Comparison of ENCODE assay signal across 1 cellular context in genomic region chr15:68820205-68820588, GRCh38.
TF ChIP-seq lines count a peak whose summit lies in the region.

No MANE protein-coding gene starts in this region.

TF ChIP-seq in HepG2, 621 proteins besides CTCF, POLR2A, EP300 and RAD21 (continued from another document and continues in another):
- TF ChIP-seq BCLAF1 (IDR thresholded peaks at IDR 0.05) (no peak), ZNF510 (CRISPR knock-in tag; IDR thresholded peaks at IDR 0.05; ENCODE audit: low read depth) (no peak), ZBTB21 (CRISPR knock-in tag; IDR thresholded peaks at IDR 0.05) (no peak), CCDC6 (CRISPR knock-in tag; IDR thresholded peaks at IDR 0.05) (0 out of 2 replicates have a peak, but pooled peaks have one; percentile 8), ZNF101 (CRISPR knock-in tag; IDR thresholded peaks at IDR 0.05; ENCODE audit: borderline replicate concordance, low read depth) (no peak), ZNF891 (CRISPR knock-in tag; IDR thresholded peaks at IDR 0.05) (peak; percentile 9; the same call in 1 of the 2 replicates), ATF7-NPFF (CRISPR knock-in tag; IDR thresholded peaks at IDR 0.05; ENCODE audit: low read depth) (no peak), JARID2 (CRISPR knock-in tag; IDR thresholded peaks at IDR 0.05; ENCODE audit: insufficient replicate concordance) (no peak), HINFP (CRISPR knock-in tag; IDR thresholded peaks at IDR 0.05; ENCODE audit: low read depth) (no peak), ZNF737 (CRISPR knock-in tag; IDR thresholded peaks at IDR 0.05; ENCODE audit: borderline replicate concordance) (no peak), MYC (CRISPR knock-in tag; IDR thresholded peaks at IDR 0.05; ENCODE audit: borderline replicate concordance) (peak; percentile 41; the same call in 1 of the 2 replicates), ZFP91 (CRISPR knock-in tag; IDR thresholded peaks at IDR 0.05; ENCODE audit: borderline replicate concordance) (no peak), CSRNP1 (CRISPR knock-in tag; IDR thresholded peaks at IDR 0.05) (no peak), ISX (CRISPR knock-in tag; conservative IDR thresholded peaks at IDR 0.05) (no peak), DMAP1 (CRISPR knock-in tag; IDR thresholded peaks at IDR 0.05) (0 out of 2 replicates have a peak, but pooled peaks have one; percentile 3), ZBTB3 (CRISPR knock-in tag; IDR thresholded peaks at IDR 0.05; ENCODE audit: borderline replicate concordance, low read depth) (no peak), ZNF564 (CRISPR knock-in tag; IDR thresholded peaks at IDR 0.05) (0 out of 2 replicates have a peak, but pooled peaks have one; percentile 8), AKAP8 (CRISPR knock-in tag; IDR thresholded peaks at IDR 0.05) (no peak), ZNF878 (CRISPR knock-in tag; IDR thresholded peaks at IDR 0.05) (no peak), RCOR2 (CRISPR knock-in tag; IDR thresholded peaks at IDR 0.05) (no peak), JUND (CRISPR knock-in tag; IDR thresholded peaks at IDR 0.05) (no peak), NR2F2 (IDR thresholded peaks at IDR 0.05; ENCODE audit: borderline replicate concordance, low read depth) (no peak), CHD2 (IDR thresholded peaks at IDR 0.05; ENCODE audit: low read depth, low read length) (no peak), ZNF556 (CRISPR knock-in tag; IDR thresholded peaks at IDR 0.05; ENCODE audit: borderline replicate concordance) (peak; percentile 1; the same call in 1 of the 2 replicates), LCORL (IDR thresholded peaks at IDR 0.05) (no peak), LCORL (CRISPR knock-in tag; IDR thresholded peaks at IDR 0.05) (no peak), ZNF773 (CRISPR knock-in tag; IDR thresholded peaks at IDR 0.05; ENCODE audit: borderline replicate concordance) (0 out of 2 replicates have a peak, but pooled peaks have one; percentile 41), ZNF337 (CRISPR knock-in tag; IDR thresholded peaks at IDR 0.05; ENCODE audit: borderline replicate concordance, low read depth) (no peak), MEF2D (CRISPR knock-in tag; IDR thresholded peaks at IDR 0.05) (no peak), BCL6 (CRISPR knock-in tag; IDR thresholded peaks at IDR 0.05) (no peak), ZBTB7A (CRISPR knock-in tag; IDR thresholded peaks at IDR 0.05) (no peak), ARNTL (CRISPR knock-in tag; IDR thresholded peaks at IDR 0.05) (no peak), RBM39 (IDR thresholded peaks at IDR 0.05; ENCODE audit: low read depth, low read length, poor library complexity, severe bottlenecking) (peak; percentile 71), ZNF776 (CRISPR knock-in tag; IDR thresholded peaks at IDR 0.05) (no peak), THAP7 (CRISPR knock-in tag; IDR thresholded peaks at IDR 0.05) (no peak), PAWR (CRISPR knock-in tag; IDR thresholded peaks at IDR 0.05; ENCODE audit: borderline replicate concordance) (no peak), GTF3A (CRISPR knock-in tag; conservative IDR thresholded peaks at IDR 0.05) (no peak)
- TF ChIP-seq, protein P1, sequence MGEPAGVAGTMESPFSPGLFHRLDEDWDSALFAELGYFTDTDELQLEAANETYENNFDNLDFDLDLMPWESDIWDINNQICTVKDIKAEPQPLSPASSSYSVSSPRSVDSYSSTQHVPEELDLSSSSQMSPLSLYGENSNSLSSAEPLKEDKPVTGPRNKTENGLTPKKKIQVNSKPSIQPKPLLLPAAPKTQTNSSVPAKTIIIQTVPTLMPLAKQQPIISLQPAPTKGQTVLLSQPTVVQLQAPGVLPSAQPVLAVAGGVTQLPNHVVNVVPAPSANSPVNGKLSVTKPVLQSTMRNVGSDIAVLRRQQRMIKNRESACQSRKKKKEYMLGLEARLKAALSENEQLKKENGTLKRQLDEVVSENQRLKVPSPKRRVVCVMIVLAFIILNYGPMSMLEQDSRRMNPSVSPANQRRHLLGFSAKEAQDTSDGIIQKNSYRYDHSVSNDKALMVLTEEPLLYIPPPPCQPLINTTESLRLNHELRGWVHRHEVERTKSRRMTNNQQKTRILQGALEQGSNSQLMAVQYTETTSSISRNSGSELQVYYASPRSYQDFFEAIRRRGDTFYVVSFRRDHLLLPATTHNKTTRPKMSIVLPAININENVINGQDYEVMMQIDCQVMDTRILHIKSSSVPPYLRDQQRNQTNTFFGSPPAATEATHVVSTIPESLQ (CRISPR knock-in tag; conservative IDR thresholded peaks at IDR 0.05) = no peak
- TF ChIP-seq, protein P2, sequence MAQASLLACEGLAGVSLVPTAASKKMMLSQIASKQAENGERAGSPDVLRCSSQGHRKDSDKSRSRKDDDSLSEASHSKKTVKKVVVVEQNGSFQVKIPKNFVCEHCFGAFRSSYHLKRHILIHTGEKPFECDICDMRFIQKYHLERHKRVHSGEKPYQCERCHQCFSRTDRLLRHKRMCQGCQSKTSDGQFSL (CRISPR knock-in tag; IDR thresholded peaks at IDR 0.05) = peak; percentile 33; the same call in 1 of the 2 replicates
- TF ChIP-seq, protein P3, sequence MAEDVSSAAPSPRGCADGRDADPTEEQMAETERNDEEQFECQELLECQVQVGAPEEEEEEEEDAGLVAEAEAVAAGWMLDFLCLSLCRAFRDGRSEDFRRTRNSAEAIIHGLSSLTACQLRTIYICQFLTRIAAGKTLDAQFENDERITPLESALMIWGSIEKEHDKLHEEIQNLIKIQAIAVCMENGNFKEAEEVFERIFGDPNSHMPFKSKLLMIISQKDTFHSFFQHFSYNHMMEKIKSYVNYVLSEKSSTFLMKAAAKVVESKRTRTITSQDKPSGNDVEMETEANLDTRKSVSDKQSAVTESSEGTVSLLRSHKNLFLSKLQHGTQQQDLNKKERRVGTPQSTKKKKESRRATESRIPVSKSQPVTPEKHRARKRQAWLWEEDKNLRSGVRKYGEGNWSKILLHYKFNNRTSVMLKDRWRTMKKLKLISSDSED (CRISPR knock-in tag; IDR thresholded peaks at IDR 0.05) = no peak
- TF ChIP-seq, protein P4, sequence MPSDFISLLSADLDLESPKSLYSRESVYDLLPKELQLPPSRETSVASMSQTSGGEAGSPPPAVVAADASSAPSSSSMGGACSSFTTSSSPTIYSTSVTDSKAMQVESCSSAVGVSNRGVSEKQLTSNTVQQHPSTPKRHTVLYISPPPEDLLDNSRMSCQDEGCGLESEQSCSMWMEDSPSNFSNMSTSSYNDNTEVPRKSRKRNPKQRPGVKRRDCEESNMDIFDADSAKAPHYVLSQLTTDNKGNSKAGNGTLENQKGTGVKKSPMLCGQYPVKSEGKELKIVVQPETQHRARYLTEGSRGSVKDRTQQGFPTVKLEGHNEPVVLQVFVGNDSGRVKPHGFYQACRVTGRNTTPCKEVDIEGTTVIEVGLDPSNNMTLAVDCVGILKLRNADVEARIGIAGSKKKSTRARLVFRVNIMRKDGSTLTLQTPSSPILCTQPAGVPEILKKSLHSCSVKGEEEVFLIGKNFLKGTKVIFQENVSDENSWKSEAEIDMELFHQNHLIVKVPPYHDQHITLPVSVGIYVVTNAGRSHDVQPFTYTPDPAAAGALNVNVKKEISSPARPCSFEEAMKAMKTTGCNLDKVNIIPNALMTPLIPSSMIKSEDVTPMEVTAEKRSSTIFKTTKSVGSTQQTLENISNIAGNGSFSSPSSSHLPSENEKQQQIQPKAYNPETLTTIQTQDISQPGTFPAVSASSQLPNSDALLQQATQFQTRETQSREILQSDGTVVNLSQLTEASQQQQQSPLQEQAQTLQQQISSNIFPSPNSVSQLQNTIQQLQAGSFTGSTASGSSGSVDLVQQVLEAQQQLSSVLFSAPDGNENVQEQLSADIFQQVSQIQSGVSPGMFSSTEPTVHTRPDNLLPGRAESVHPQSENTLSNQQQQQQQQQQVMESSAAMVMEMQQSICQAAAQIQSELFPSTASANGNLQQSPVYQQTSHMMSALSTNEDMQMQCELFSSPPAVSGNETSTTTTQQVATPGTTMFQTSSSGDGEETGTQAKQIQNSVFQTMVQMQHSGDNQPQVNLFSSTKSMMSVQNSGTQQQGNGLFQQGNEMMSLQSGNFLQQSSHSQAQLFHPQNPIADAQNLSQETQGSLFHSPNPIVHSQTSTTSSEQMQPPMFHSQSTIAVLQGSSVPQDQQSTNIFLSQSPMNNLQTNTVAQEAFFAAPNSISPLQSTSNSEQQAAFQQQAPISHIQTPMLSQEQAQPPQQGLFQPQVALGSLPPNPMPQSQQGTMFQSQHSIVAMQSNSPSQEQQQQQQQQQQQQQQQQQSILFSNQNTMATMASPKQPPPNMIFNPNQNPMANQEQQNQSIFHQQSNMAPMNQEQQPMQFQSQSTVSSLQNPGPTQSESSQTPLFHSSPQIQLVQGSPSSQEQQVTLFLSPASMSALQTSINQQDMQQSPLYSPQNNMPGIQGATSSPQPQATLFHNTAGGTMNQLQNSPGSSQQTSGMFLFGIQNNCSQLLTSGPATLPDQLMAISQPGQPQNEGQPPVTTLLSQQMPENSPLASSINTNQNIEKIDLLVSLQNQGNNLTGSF (CRISPR knock-in tag; IDR thresholded peaks at IDR 0.05) = no peak
